9 cellular contexts compared by ENCODE assay signal in genomic region chr15:69225355-69226027, GRCh38.
DNase-seq lines count a peak whose midpoint lies in the region; ATAC-seq, FAIRE-seq and TF ChIP-seq lines count a peak whose summit lies in the region.
"Had no signal": no experiment of that assay in that cellular context is flagged by ENCODE, and none has a peak within 500 bp of the region (broad histone marks: within the 10 kb centered on the region; RNA-seq: fewer than 3 reads in every experiment).

No MANE protein-coding gene starts in this region.

- no peak overlapping the region for H3K27ac ChIP-seq in A549
- H3K27ac ChIP-seq in RWPE1, result no peak overlapping the region
- H3K27ac ChIP-seq in naive thymus-derived CD4-positive, alpha-beta T cell (ENCODE audit: low read depth, low read length), result no peak overlapping the region

- H3K4me3 ChIP-seq in A549 (no peak overlapping the region), foreskin fibroblast (ENCODE audit: low read depth in 1 of 2, low read length in 2 of 2) (no peak overlapping the region)
- H3K4me3 ChIP-seq in naive thymus-derived CD4-positive, alpha-beta T cell (ENCODE audit: low read length), result no peak overlapping the region

- WGBS in A549 (ENCODE audit: missing lambda C conversion rate), result 46% methylated on average over 2 of the region's 2 CpGs

- H3K9me3 ChIP-seq in A549, result peaks cover 16% of the 10 kb centered on the region; the same call in 1 of the 3 replicates
- H3K9me3 ChIP-seq in naive thymus-derived CD4-positive, alpha-beta T cell (ENCODE audit: control insufficient read depth in 2 of 3, low read length in 3 of 3), result peaks cover 0 to 13% (median 0%) of the 10 kb centered on the region in 3 experiments

- no peaks in the 10 kb centered on the region for H3K27me3 ChIP-seq in naive thymus-derived CD4-positive, alpha-beta T cell (ENCODE audit: control insufficient read depth in 2 of 2, insufficient read depth in 2 of 2, low read length in 2 of 2)

- POLR2A ChIA-PET in A549 (lab: Yijun Ruan, JAX), result no interaction called here
- POLR2A ChIA-PET in RWPE1 (lab: Yijun Ruan, JAX; ENCODE audit: low non-redundant PET), result no interaction called here
- POLR2A ChIA-PET in naive thymus-derived CD4-positive, alpha-beta T cell (lab: Charles Lee), result no interaction called here

- TF ChIP-seq EP300 in A549 (IDR thresholded peaks at IDR 0.05), result no peak

- CTCF ChIA-PET in A549 (lab: Yijun Ruan, JAX) (interaction anchor here (0.6 to 5.9 kb wide), 9 partner anchors 12 to 167 kb away, joined by 3 to 49 read pairs (median 4); partner anchors contain the start of gene GLCE), RWPE1 (lab: Yijun Ruan, JAX) (interaction anchor here (0.6 to 1.0 kb wide), 3 partner anchors 24 to 286 kb away, joined by 3 to 4 read pairs (median 3); no protein-coding TSS in a partner anchor)
- CTCF ChIA-PET in naive thymus-derived CD4-positive, alpha-beta T cell (lab: Charles Lee), result no interaction called here

- intact Hi-C loops in naive thymus-derived CD4-positive, alpha-beta T cell (cut with micrococcal nuclease), result loop anchor here (1.0 kb wide), 1 partner anchor 166 kb away; no protein-coding TSS in a partner anchor

- TF ChIP-seq RAD21 in A549 (conservative IDR thresholded peaks at IDR 0.05 in 1 of 2, IDR thresholded peaks at IDR 0.05 in 1 of 2), result peak; percentile 77 to 79

- FAIRE-seq in A549 (lab: Jason Lieb, UNC) (peak; percentile 18), H54 (lab: Jason Lieb, UNC) (no peak)

- H3K27ac Mint-ChIP-seq in naive thymus-derived CD4-positive, alpha-beta T cell, result no peak overlapping the region
- H3K27ac Mint-ChIP-seq: T-helper 1 cell treated with Interleukin-12 subunit alpha and Interleukin-12 subunit beta and Interleukin-4 antibody, amounts not matched to agents 30 μg/mL and 1 μg/mL, for 36 hours had no signal

- no peak overlapping the region for H3K4me3 Mint-ChIP-seq in naive thymus-derived CD4-positive, alpha-beta T cell
- H3K4me3 Mint-ChIP-seq: T-helper 1 cell treated with Interleukin-12 subunit alpha and Interleukin-12 subunit beta and Interleukin-4 antibody, amounts not matched to agents 30 μg/mL and 1 μg/mL, for 36 hours had no signal

- TF ChIP-seq POLR2A in A549 (IDR thresholded peaks at IDR 0.05; ENCODE audit: low read length) (no peak), H54 (IDR thresholded peaks at IDR 0.05; ENCODE audit: low read depth, low read length) (no peak)

- H3K4me1 ChIP-seq in A549, result peaks cover 3% of the 10 kb centered on the region; the same call in 1 of the 3 replicates
- H3K4me1 ChIP-seq in naive thymus-derived CD4-positive, alpha-beta T cell (ENCODE audit: control insufficient read depth in 2 of 2, insufficient read depth in 2 of 2, low read length in 2 of 2), result no peaks in the 10 kb centered on the region

- DNase-seq in A549 (ENCODE audit: low read depth in 1 of 2, low spot score in 1 of 2) (peak; percentile 14 to 55), H54 (ENCODE audit: insufficient read length, low spot score) (peak; percentile 1), RWPE1 (ENCODE audit: low spot score) (peak; percentile 13), foreskin fibroblast (peak; percentile 9 to 50), DMS153 (lab: John Stamatoyannopoulos, UW) (no peak)
- no peak for DNase-seq in naive thymus-derived CD4-positive, alpha-beta T cell

- H3K27me3 Mint-ChIP-seq in naive thymus-derived CD4-positive, alpha-beta T cell, result peaks cover 0 to 4% (median 0%) of the 10 kb centered on the region in 5 donors

- H3K4me2 ChIP-seq in A549, result no peak overlapping the region

- no peaks in the 10 kb centered on the region for H3K4me1 Mint-ChIP-seq in naive thymus-derived CD4-positive, alpha-beta T cell

- peaks cover 0 to 38% (median 14%) of the 10 kb centered on the region in 11 donors for H3K9me3 Mint-ChIP-seq in naive thymus-derived CD4-positive, alpha-beta T cell

- peaks cover 0 to 52% (median 37%) of the 10 kb centered on the region in 5 donors for H3K36me3 Mint-ChIP-seq in naive thymus-derived CD4-positive, alpha-beta T cell

- H3K36me3 ChIP-seq in naive thymus-derived CD4-positive, alpha-beta T cell (ENCODE audit: control insufficient read depth in 2 of 3, insufficient read depth in 3 of 3, low read length in 3 of 3), result peaks cover 0 to 6% (median 0%) of the 10 kb centered on the region in 3 experiments

- TF ChIP-seq CTCF in A549 (IDR thresholded peaks at IDR 0.05) (peak; percentile 61), RWPE1 (conservative IDR thresholded peaks at IDR 0.05; ENCODE audit: low read depth) (peak; percentile 12; the same call in 1 of the 2 replicates), foreskin fibroblast (IDR thresholded peaks at IDR 0.05; ENCODE audit: low read depth, low read length) (peak; percentile 11)

- ATAC-seq in A549, result peak; percentile 50 to 65; a peak in 4 of 6 replicates
- ATAC-seq in naive thymus-derived CD4-positive, alpha-beta T cell, result no peak
- ATAC-seq in GM18909 (IDR thresholded peaks at IDR 0.05; ENCODE audit: poor library complexity, unreplicated experiment), result no peak
- no peak for ATAC-seq in HG03342 (IDR thresholded peaks at IDR 0.05; ENCODE audit: unreplicated experiment)

TF ChIP-seq in A549, 52 proteins besides CTCF, POLR2A, EP300 and RAD21:
- TF ChIP-seq SMC3 (IDR thresholded peaks at IDR 0.05) (peak; percentile 71), EHF (CRISPR knock-in tag; IDR thresholded peaks at IDR 0.05) (no peak)
TF ChIP-seq in A549: peak in this region for 1.

Comparison
In these comparisons a context has a peak if more than half of its experiments do, and no peak if none do; other contexts are left out.
1. ATAC-seq: peak in A549 (2 of 2); none in naive thymus-derived CD4-positive, alpha-beta T cell (single experiment), GM18909 (single experiment) and HG03342 (single experiment).
2. DNase-seq: peak in A549 (2 of 2), H54 (single experiment), RWPE1 (single experiment) and foreskin fibroblast (2 of 2); none in naive thymus-derived CD4-positive, alpha-beta T cell (0 of 9) and DMS153 (single experiment).
3. CTCF ChIP-seq: peak in every context shown above with its lines; median percentile 61 in A549; 12 in RWPE1; 11 in foreskin fibroblast.